ENCODE assay signal across 19 cellular contexts in the genomic region with DNA sequence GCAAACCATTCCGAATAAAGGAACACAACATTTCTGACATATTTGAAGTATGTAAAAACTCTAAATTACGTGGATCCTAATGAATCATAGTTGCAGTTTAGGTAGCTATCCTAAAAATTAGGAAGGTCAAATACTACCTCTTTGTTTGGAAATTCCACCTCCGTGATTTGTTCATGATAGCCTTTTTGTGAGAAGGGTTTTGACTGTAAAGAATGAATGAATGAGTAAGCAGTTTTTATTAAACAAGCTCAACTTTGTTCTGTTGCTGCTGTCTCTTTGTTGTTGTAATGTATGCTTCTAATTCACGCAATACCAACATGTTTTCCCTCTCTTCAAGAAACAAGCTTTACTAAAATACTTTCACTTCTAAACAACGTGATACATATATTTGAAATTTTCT.
A peak's percentile ranks its signal among the peaks of the same experiment; 100 is the strongest.
DNase-seq lines count a peak whose midpoint lies in the region; ATAC-seq, FAIRE-seq and TF ChIP-seq lines count a peak whose summit lies in the region.
"Had no signal": no experiment of that assay in that cellular context is flagged by ENCODE, and none has a peak within 500 bp of the region (broad histone marks: within the 10 kb centered on the region; RNA-seq: fewer than 3 reads in every experiment).

No MANE protein-coding gene starts in this region.

- H3K27ac Mint-ChIP-seq in activated naive CD4-positive, alpha-beta T cell treated with anti-CD3 and anti-CD28 coated beads for 36 hours = no peak overlapping the region

- CTCF ChIA-PET in HepG2 (lab: Yijun Ruan, JAX; ENCODE audit: low intra/inter-chr PET ratio, low total read pairs) = no interaction called here
- CTCF ChIA-PET in activated naive CD4-positive, alpha-beta T cell treated with anti-CD3 and anti-CD28 coated beads for 36 hours (lab: Charles Lee) = no interaction called here

- H3K79me2 ChIP-seq in HepG2 (ENCODE audit: insufficient read depth, low read length) = no peaks in the 10 kb centered on the region

- no peak overlapping the region for H2AFZ ChIP-seq in HepG2 (ENCODE audit: low read length)

- no peaks in the 10 kb centered on the region for H4K20me1 ChIP-seq in HepG2 (ENCODE audit: insufficient read depth, low read length)

- peaks cover 6% of the 10 kb centered on the region; the same call in 1 of the 2 replicates for H3K36me3 ChIP-seq in SJCRH30
- H3K36me3 ChIP-seq in sigmoid colon = no peaks in the 10 kb centered on the region
- H3K36me3 ChIP-seq in HepG2 (replicated peaks in 1 of 2; ENCODE audit: control insufficient read depth in 1 of 2, insufficient read depth in 2 of 2, low read length in 2 of 2) = no peaks in the 10 kb centered on the region

- no peaks in the 10 kb centered on the region; the same call in 1 of the 2 replicates for H3K9me3 ChIP-seq in SJCRH30 (replicated peaks)
- no peaks in the 10 kb centered on the region for H3K9me3 ChIP-seq in sigmoid colon
- H3K9me3 ChIP-seq in HepG2 (ENCODE audit: low read length) = no peaks in the 10 kb centered on the region

- H3K36me3 Mint-ChIP-seq in activated naive CD4-positive, alpha-beta T cell treated with anti-CD3 and anti-CD28 coated beads for 36 hours (ENCODE audit: low read depth) = no peaks in the 10 kb centered on the region
- H3K36me3 Mint-ChIP-seq: naive B cell had no signal

- no peaks in the 10 kb centered on the region for H3K4me1 Mint-ChIP-seq in activated naive CD4-positive, alpha-beta T cell treated with anti-CD3 and anti-CD28 coated beads for 36 hours (ENCODE audit: low read depth)
- H3K4me1 Mint-ChIP-seq: naive B cell had no signal

- H3K4me1 ChIP-seq in SJCRH30 (peaks cover 17% of the 10 kb centered on the region), sigmoid colon (peaks cover 0 to 20% (median 4%) of the 10 kb centered on the region in 4 donors), HepG2 (ENCODE audit: insufficient read depth, low read length) (no peaks in the 10 kb centered on the region)

- TF ChIP-seq CTCF in sigmoid colon (IDR thresholded peaks at IDR 0.05) = no peak
- no peak for TF ChIP-seq CTCF in HepG2 (CRISPR knock-in tag; IDR thresholded peaks at IDR 0.05)

- in situ Hi-C loops in HepG2 (cut with HindIII; ENCODE audit: extremely low pct_ligation_motif_present, low pct_unique_long_range_greater_than_20kb) = no loop called here

- no peak for TF ChIP-seq RAD21 in HepG2 (CRISPR knock-in tag; IDR thresholded peaks at IDR 0.05)

- WGBS in sigmoid colon, 2 donors = 78 to 82% methylated on average over 5 of the region's 5 CpGs
- WGBS in HepG2 (ENCODE audit: low lambda C conversion rate) = 27% methylated on average over 5 of the region's 5 CpGs

- no peak for TF ChIP-seq EP300 in sigmoid colon (IDR thresholded peaks at IDR 0.05)
- no peak for TF ChIP-seq EP300 in HepG2 (IDR thresholded peaks at IDR 0.05; ENCODE audit: low read depth in 2 of 2, low read length in 2 of 2)
- no peak for TF ChIP-seq EP300 in HepG2 (CRISPR knock-in tag; IDR thresholded peaks at IDR 0.05; ENCODE audit: borderline replicate concordance)

- intact Hi-C loops in sigmoid colon (cut with DNase I) = no loop called here
- intact Hi-C loops in HepG2 (cut with micrococcal nuclease; ENCODE audit: unreplicated experiment) = no loop called here
- intact Hi-C loops in activated naive CD4-positive, alpha-beta T cell treated with anti-CD3 and anti-CD28 coated beads for 36 hours (cut with micrococcal nuclease) = no loop called here

- peaks cover 1% of the 10 kb centered on the region for H3K9me3 Mint-ChIP-seq in activated naive CD4-positive, alpha-beta T cell treated with anti-CD3 and anti-CD28 coated beads for 36 hours

- H3K4me3 ChIP-seq in SJCRH30 = no peak overlapping the region
- peak overlapping the region in 1 of 4 donors; percentile 16 for H3K4me3 ChIP-seq in sigmoid colon
- H3K4me3 ChIP-seq in HepG2 (replicated peaks in 1 of 3; ENCODE audit: insufficient read depth in 1 of 3, low read depth in 2 of 3, low read length in 3 of 3) = no peak overlapping the region
- H3K4me3 ChIP-seq: coronary artery had no signal

- TF ChIP-seq POLR2A in sigmoid colon (IDR thresholded peaks at IDR 0.05) = no peak
- TF ChIP-seq POLR2A in HepG2 (IDR thresholded peaks at IDR 0.05; ENCODE audit: insufficient read depth in 1 of 2, low read depth in 2 of 2, low read length in 2 of 2) = no peak

- POLR2A ChIA-PET in HepG2 (lab: Yijun Ruan, JAX) = no interaction called here

- BruUV-seq in HepG2 (replicated peaks; lab: Mats Ljungman, UMichigan) = no TSS peak

- ATAC-seq in GM19452 (IDR thresholded peaks at IDR 0.05; ENCODE audit: unreplicated experiment) (no peak), HG03571 (IDR thresholded peaks at IDR 0.05; ENCODE audit: unreplicated experiment) (no peak), HepG2 (no peak)
- ATAC-seq: left ventricle myocardium superior had no signal

- no peaks in the 10 kb centered on the region for H3K27me3 ChIP-seq in SJCRH30
- H3K27me3 ChIP-seq in sigmoid colon = no peaks in the 10 kb centered on the region
- H3K27me3 ChIP-seq in HepG2 (ENCODE audit: control insufficient read depth in 1 of 2, insufficient read depth in 2 of 2, low read length in 2 of 2) = no peaks in the 10 kb centered on the region

- H3K27ac ChIP-seq in SJCRH30 = peak overlapping the region; percentile 4; the same call in 1 of the 2 replicates
- H3K27ac ChIP-seq in sigmoid colon = peak overlapping the region in 3 of 4 donors; percentile 36 to 53 (median 52)
- no peak overlapping the region for H3K27ac ChIP-seq in HepG2 (ENCODE audit: extremely low read length, insufficient read depth, low read length)
- H3K27ac ChIP-seq: coronary artery had no signal

- H3K9ac ChIP-seq in HepG2 (ENCODE audit: insufficient read depth, low read depth, low read length) = no peak overlapping the region

- no peak overlapping the region for H3K4me2 ChIP-seq in HepG2 (ENCODE audit: low read depth, low read length)

- no peak for FAIRE-seq in HepG2 (lab: Jason Lieb, UNC)

- H3K27me3 Mint-ChIP-seq in activated naive CD4-positive, alpha-beta T cell treated with anti-CD3 and anti-CD28 coated beads for 36 hours (ENCODE audit: low read depth) = no peaks in the 10 kb centered on the region
- H3K27me3 Mint-ChIP-seq: naive B cell had no signal

- H3K4me3 Mint-ChIP-seq in activated naive CD4-positive, alpha-beta T cell treated with anti-CD3 and anti-CD28 coated beads for 36 hours = no peak overlapping the region
- H3K4me3 Mint-ChIP-seq: naive B cell had no signal

- DNase-seq in EL = peak; percentile 27
- no peak for DNase-seq in SJCRH30
- DNase-seq in foreskin melanocyte = peak; percentile 32
- DNase-seq in sigmoid colon = no peak
- no peak for DNase-seq in HepG2 (ENCODE audit: low spot score)
- DNase-seq in activated naive CD4-positive, alpha-beta T cell treated with anti-CD3 and anti-CD28 coated beads for 36 hours = no peak
- DNase-seq: activated CD4-positive, alpha-beta T cell treated with anti-CD3 and anti-CD28 coated beads for 48 hours; aorta; left ventricle myocardium superior; naive B cell; NCI-H1930; NCI-H446 treated with DMSO at 0.1 percent for 48 hours; SIG-M5; stimulated activated CD4-positive, alpha-beta T cell treated with anti-CD3 and anti-CD28 coated beads, Interleukin-12 subunit alpha, Interleukin-12 subunit beta, amount 100 ng/mL, for 4 hours; stimulated activated naive CD4-positive, alpha-beta T cell treated with Interleukin-2 at 50 U/mL for 16 hours; T1000 had no signal

TF ChIP-seq in HepG2, 621 proteins besides CTCF, POLR2A, EP300 and RAD21:
- TF ChIP-seq, protein P1, sequence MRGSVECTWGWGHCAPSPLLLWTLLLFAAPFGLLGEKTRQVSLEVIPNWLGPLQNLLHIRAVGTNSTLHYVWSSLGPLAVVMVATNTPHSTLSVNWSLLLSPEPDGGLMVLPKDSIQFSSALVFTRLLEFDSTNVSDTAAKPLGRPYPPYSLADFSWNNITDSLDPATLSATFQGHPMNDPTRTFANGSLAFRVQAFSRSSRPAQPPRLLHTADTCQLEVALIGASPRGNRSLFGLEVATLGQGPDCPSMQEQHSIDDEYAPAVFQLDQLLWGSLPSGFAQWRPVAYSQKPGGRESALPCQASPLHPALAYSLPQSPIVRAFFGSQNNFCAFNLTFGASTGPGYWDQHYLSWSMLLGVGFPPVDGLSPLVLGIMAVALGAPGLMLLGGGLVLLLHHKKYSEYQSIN (CRISPR knock-in tag; IDR thresholded peaks at IDR 0.05; ENCODE audit: borderline replicate concordance) = no peak
- TF ChIP-seq ZFP41 (CRISPR knock-in tag; IDR thresholded peaks at IDR 0.05; ENCODE audit: borderline replicate concordance) (no peak), NFKB2 (CRISPR knock-in tag; IDR thresholded peaks at IDR 0.05; ENCODE audit: borderline replicate concordance) (no peak)
TF ChIP-seq in HepG2: peak in this region for 0.

Comparison
In these comparisons a context has a peak if more than half of its experiments do, and no peak if none do; other contexts are left out.
1. DNase-seq: peak in EL (single experiment) and foreskin melanocyte (single experiment); none in SJCRH30 (0 of 2), sigmoid colon (single experiment), HepG2 (single experiment) and activated naive CD4-positive, alpha-beta T cell treated with anti-CD3 and anti-CD28 coated beads for 36 hours (single experiment).